1 cellular context compared by ENCODE assay signal in genomic region chr20:41003143-41003932, GRCh38.
TF ChIP-seq lines count a peak whose summit lies in the region.

No MANE protein-coding gene starts in this region.

TF ChIP-seq in HEK293, 187 proteins besides CTCF, POLR2A, EP300 and RAD21 (continued from another document and continues in another):
- TF ChIP-seq PRDM2 (tag by site-specific recombination; IDR thresholded peaks at IDR 0.05; ENCODE audit: borderline replicate concordance) (no peak), GLI4 (tag by site-specific recombination; IDR thresholded peaks at IDR 0.05) (no peak), ZNF248 (tag by site-specific recombination; IDR thresholded peaks at IDR 0.05) (no peak), ZFP41 (tag by site-specific recombination; IDR thresholded peaks at IDR 0.05; ENCODE audit: borderline replicate concordance) (no peak), ZNF560 (tag by site-specific recombination; IDR thresholded peaks at IDR 0.05; ENCODE audit: borderline replicate concordance) (no peak), ZFP37 (tag by site-specific recombination; IDR thresholded peaks at IDR 0.05) (no peak), ZNF223 (tag by site-specific recombination; IDR thresholded peaks at IDR 0.05) (no peak), ZNF610 (tag by site-specific recombination; IDR thresholded peaks at IDR 0.05; ENCODE audit: borderline replicate concordance) (no peak), PRDM10 (tag by site-specific recombination; IDR thresholded peaks at IDR 0.05) (peak; percentile 97), ZNF600 (tag by site-specific recombination; IDR thresholded peaks at IDR 0.05) (0 out of 2 replicates have a peak, but pooled peaks have one; percentile 21), ZSCAN30 (tag by site-specific recombination; IDR thresholded peaks at IDR 0.05) (no peak), SP7 (tag by site-specific recombination; IDR thresholded peaks at IDR 0.05) (peak; percentile 99), WT1 (tag by site-specific recombination; IDR thresholded peaks at IDR 0.05) (peak; percentile 87), ZNF416 (tag by site-specific recombination; IDR thresholded peaks at IDR 0.05) (no peak), ZBTB8A (tag by site-specific recombination; IDR thresholded peaks at IDR 0.05) (no peak), ZFP69B (tag by site-specific recombination; IDR thresholded peaks at IDR 0.05) (peak; percentile 49), ZNF48 (tag by site-specific recombination; IDR thresholded peaks at IDR 0.05) (no peak), FEZF1 (tag by site-specific recombination; IDR thresholded peaks at IDR 0.05) (no peak; the same call in 1 of the 2 replicates), ZNF274 (IDR thresholded peaks at IDR 0.05; ENCODE audit: low read length) (no peak), ZNF274 (tag by site-specific recombination; IDR thresholded peaks at IDR 0.05; ENCODE audit: borderline replicate concordance) (no peak), ZNF423 (tag by site-specific recombination; IDR thresholded peaks at IDR 0.05) (no peak), KLF7 (tag by site-specific recombination; IDR thresholded peaks at IDR 0.05; ENCODE audit: borderline replicate concordance) (no peak), ZNF692 (tag by site-specific recombination; IDR thresholded peaks at IDR 0.05) (peak; percentile 56), SALL2 (tag by site-specific recombination; IDR thresholded peaks at IDR 0.05; ENCODE audit: borderline replicate concordance) (no peak), SP3 (tag by site-specific recombination; IDR thresholded peaks at IDR 0.05) (peak; percentile 38), SETDB1 (IDR thresholded peaks at IDR 0.05; ENCODE audit: insufficient read length, low read length) (no peak), KLF9 (tag by site-specific recombination; IDR thresholded peaks at IDR 0.05; ENCODE audit: low read depth) (no peak; the same call in 1 of the 2 replicates), MYNN (tag by site-specific recombination; IDR thresholded peaks at IDR 0.05; ENCODE audit: borderline replicate concordance) (no peak), TCF7L2 (IDR thresholded peaks at IDR 0.05; ENCODE audit: borderline replicate concordance, low read depth, low read length) (no peak), ZNF571 (tag by site-specific recombination; IDR thresholded peaks at IDR 0.05) (no peak), ZNF146 (tag by site-specific recombination; IDR thresholded peaks at IDR 0.05) (no peak; the same call in 1 of the 2 replicates), ZNF645 (tag by site-specific recombination; IDR thresholded peaks at IDR 0.05) (no peak), ZNF140 (tag by site-specific recombination; IDR thresholded peaks at IDR 0.05) (no peak), BCL11B (tag by site-specific recombination; IDR thresholded peaks at IDR 0.05; ENCODE audit: low read depth) (no peak), ZNF792 (tag by site-specific recombination; IDR thresholded peaks at IDR 0.05) (no peak), ZNF776 (tag by site-specific recombination; IDR thresholded peaks at IDR 0.05; ENCODE audit: borderline replicate concordance) (no peak), ZNF302 (tag by site-specific recombination; IDR thresholded peaks at IDR 0.05; ENCODE audit: low read depth) (no peak), ZNF670 (tag by site-specific recombination; IDR thresholded peaks at IDR 0.05; ENCODE audit: low read depth) (no peak), EGR2 (tag by site-specific recombination; IDR thresholded peaks at IDR 0.05; ENCODE audit: low read depth) (no peak), ZBTB6 (tag by site-specific recombination; IDR thresholded peaks at IDR 0.05) (no peak), ZNF2 (tag by site-specific recombination; IDR thresholded peaks at IDR 0.05) (no peak), ZNF548 (tag by site-specific recombination; IDR thresholded peaks at IDR 0.05) (no peak), HOXC10 (CRISPR knock-in tag; IDR thresholded peaks at IDR 0.05) (no peak), ZNF658 (tag by site-specific recombination; IDR thresholded peaks at IDR 0.05) (no peak), ZNF585B (tag by site-specific recombination; IDR thresholded peaks at IDR 0.05) (no peak), SP2 (tag by site-specific recombination; IDR thresholded peaks at IDR 0.05) (peak; percentile 28), ZSCAN18 (tag by site-specific recombination; IDR thresholded peaks at IDR 0.05) (no peak), ZSCAN5A (tag by site-specific recombination; IDR thresholded peaks at IDR 0.05) (no peak), ZNF488 (tag by site-specific recombination; IDR thresholded peaks at IDR 0.05) (no peak), ZNF747 (tag by site-specific recombination; IDR thresholded peaks at IDR 0.05) (no peak), ZNF529 (tag by site-specific recombination; IDR thresholded peaks at IDR 0.05; ENCODE audit: insufficient replicate concordance) (no peak), ZNF112 (tag by site-specific recombination; IDR thresholded peaks at IDR 0.05) (no peak)
